ENCODE assay signal across 1 cellular context in the genomic region with DNA sequence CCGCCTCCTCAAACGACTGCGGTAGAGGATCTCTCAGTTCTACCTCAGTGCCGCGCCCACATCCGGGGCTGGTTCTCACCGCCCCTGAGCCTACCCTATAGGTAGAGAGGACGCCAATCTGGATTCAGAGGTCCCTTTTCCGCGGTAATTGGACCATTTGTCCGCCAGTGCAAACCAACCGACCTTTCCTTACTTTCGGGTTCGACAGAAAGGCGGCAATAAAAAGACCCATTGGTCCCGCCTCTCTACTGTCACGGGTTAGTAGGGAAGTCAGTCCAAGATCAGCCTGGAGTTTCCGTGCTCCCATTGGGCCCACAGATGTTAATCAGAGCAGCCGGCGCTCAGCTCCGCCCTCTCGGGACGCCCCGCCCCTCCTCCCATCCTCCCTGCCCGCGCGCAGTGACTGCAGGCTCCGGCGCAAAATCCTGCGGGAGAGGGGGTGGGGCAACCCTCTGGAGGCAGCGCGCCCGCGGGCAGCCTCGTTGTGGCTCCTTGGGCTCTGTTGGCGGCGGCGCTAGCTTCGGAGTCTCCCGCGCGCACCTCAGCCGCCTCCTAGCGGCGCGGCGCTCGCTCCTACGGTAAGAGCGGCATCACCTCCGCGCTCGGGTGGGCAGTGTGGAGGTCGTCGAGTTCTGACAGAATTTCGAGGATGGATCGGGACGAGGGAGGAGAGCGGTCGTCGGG.
TF ChIP-seq lines count a peak whose summit lies in the region.

PHTF2 (plus strand) TSS at position 380 of the 684 bp plus-strand sequence.
TMEM60 (minus strand) TSS at position 41 of the 684 bp plus-strand sequence. CDS start 4,061 bp downstream, outside the sequence.

TF ChIP-seq in K562, 482 proteins besides CTCF, POLR2A, EP300 and RAD21 (continued from another document and continues in another):
- TF ChIP-seq ARID3A (IDR thresholded peaks at IDR 0.05; ENCODE audit: borderline replicate concordance, low read depth, low read length) (peak; percentile 96), CGGBP1 (CRISPR knock-in tag; IDR thresholded peaks at IDR 0.05) (peak; percentile 14; the same call in 1 of the 2 replicates), NEUROD1 (IDR thresholded peaks at IDR 0.05; ENCODE audit: borderline replicate concordance, low read depth, low read length, partially characterized antibody) (peak; percentile 97), TCF3 (CRISPR knock-in tag; IDR thresholded peaks at IDR 0.05) (peak; percentile 50; the same call in 1 of the 2 replicates), PCBP1 (IDR thresholded peaks at IDR 0.05; ENCODE audit: low read depth, low read length, poor library complexity, severe bottlenecking) (peak; percentile 70), ZNF785 (CRISPR knock-in tag; IDR thresholded peaks at IDR 0.05) (0 out of 2 replicates have a peak, but pooled peaks have one; percentile 19), TAL1 (IDR thresholded peaks at IDR 0.05) (no peak), YY1 (IDR thresholded peaks at IDR 0.05; ENCODE audit: borderline replicate concordance in 1 of 3, control insufficient read depth in 1 of 3, extremely low read depth in 1 of 3, insufficient read depth in 3 of 3, insufficient read length in 1 of 3, insufficient replicate concordance in 2 of 3, low read depth in 1 of 3, low read length in 2 of 3) (peak in 2 of 3 experiments; percentile 65), FOS (IDR thresholded peaks at IDR 0.05; ENCODE audit: extremely low read depth, insufficient read length) (peak; percentile 95), ZNF707 (CRISPR knock-in tag; conservative IDR thresholded peaks at IDR 0.05) (no peak), ELF4 (CRISPR knock-in tag; IDR thresholded peaks at IDR 0.05) (no peak), ZNF280A (IDR thresholded peaks at IDR 0.05; ENCODE audit: low read depth, partially characterized antibody) (no peak), LCOR (CRISPR knock-in tag; IDR thresholded peaks at IDR 0.05) (peak; percentile 96), ZNF263 (CRISPR knock-in tag; IDR thresholded peaks at IDR 0.05; ENCODE audit: borderline replicate concordance) (peak; percentile 91), KAT7 (CRISPR knock-in tag; IDR thresholded peaks at IDR 0.05; ENCODE audit: borderline replicate concordance) (peak; percentile 92), CBX3 (IDR thresholded peaks at IDR 0.05; ENCODE audit: borderline replicate concordance in 1 of 2, low read length in 2 of 2) (peak in 1 of 2 experiments; percentile 13; a peak in 1 of 3 replicates), NR2C2 (CRISPR knock-in tag; IDR thresholded peaks at IDR 0.05) (no peak), NR2C2 (tag; IDR thresholded peaks at IDR 0.05) (peak; percentile 58; the same call in 1 of the 2 replicates), ZNF282 (CRISPR knock-in tag; IDR thresholded peaks at IDR 0.05) (no peak), ETV6 (IDR thresholded peaks at IDR 0.05; ENCODE audit: borderline replicate concordance in 1 of 2, low read depth in 2 of 2, low read length in 1 of 2) (no peak), ETV6 (CRISPR knock-in tag; IDR thresholded peaks at IDR 0.05; ENCODE audit: borderline replicate concordance) (no peak), UBTF (IDR thresholded peaks at IDR 0.05; ENCODE audit: borderline replicate concordance in 1 of 2, low read depth in 2 of 2, low read length in 2 of 2) (peak; percentile 95 to 96), KLF6 (CRISPR knock-in tag; IDR thresholded peaks at IDR 0.05; ENCODE audit: borderline replicate concordance) (peak; percentile 51; the same call in 1 of the 2 replicates), KDM4B (IDR thresholded peaks at IDR 0.05; ENCODE audit: borderline replicate concordance in 2 of 2, low read depth in 1 of 2) (peak in 1 of 2 experiments; percentile 63; a peak in 1 of 4 replicates), SLC30A9 (CRISPR knock-in tag; IDR thresholded peaks at IDR 0.05) (no peak), FIP1L1 (IDR thresholded peaks at IDR 0.05; ENCODE audit: low read depth, low read length, poor library complexity, severe bottlenecking) (peak; percentile 82), NKRF (IDR thresholded peaks at IDR 0.05; ENCODE audit: borderline replicate concordance) (0 out of 2 replicates have a peak, but pooled peaks have one; percentile 38), ZNF436 (CRISPR knock-in tag; IDR thresholded peaks at IDR 0.05) (no peak), POU5F1 (IDR thresholded peaks at IDR 0.05; ENCODE audit: borderline replicate concordance, low read depth, low read length, partially characterized antibody) (no peak), GABPA (tag; conservative IDR thresholded peaks at IDR 0.05; ENCODE audit: low read depth) (peak; percentile 96), ADNP (tag; IDR thresholded peaks at IDR 0.05) (no peak), SMARCA5 (IDR thresholded peaks at IDR 0.05) (no peak), SAP30 (IDR thresholded peaks at IDR 0.05; ENCODE audit: borderline replicate concordance, insufficient read depth, low read depth, low read length, poor library complexity, severe bottlenecking) (no peak), CREB1 (IDR thresholded peaks at IDR 0.05) (no peak), CREB1 (CRISPR knock-in tag; IDR thresholded peaks at IDR 0.05) (peak; percentile 53), PHF8 (IDR thresholded peaks at IDR 0.05; ENCODE audit: borderline replicate concordance, low read length) (peak; percentile 55; the same call in 1 of the 2 replicates), DMBX1 (CRISPR knock-in tag; IDR thresholded peaks at IDR 0.05; ENCODE audit: borderline replicate concordance) (no peak), GTF2F1 (IDR thresholded peaks at IDR 0.05; ENCODE audit: low read depth, low read length) (no peak), MTA1 (IDR thresholded peaks at IDR 0.05; ENCODE audit: borderline replicate concordance) (0 out of 2 replicates have a peak, but pooled peaks have one; percentile 23), CBFB (CRISPR knock-in tag; IDR thresholded peaks at IDR 0.05) (0 out of 2 replicates have a peak, but pooled peaks have one; percentile 72)
- TF ChIP-seq, protein P1, sequence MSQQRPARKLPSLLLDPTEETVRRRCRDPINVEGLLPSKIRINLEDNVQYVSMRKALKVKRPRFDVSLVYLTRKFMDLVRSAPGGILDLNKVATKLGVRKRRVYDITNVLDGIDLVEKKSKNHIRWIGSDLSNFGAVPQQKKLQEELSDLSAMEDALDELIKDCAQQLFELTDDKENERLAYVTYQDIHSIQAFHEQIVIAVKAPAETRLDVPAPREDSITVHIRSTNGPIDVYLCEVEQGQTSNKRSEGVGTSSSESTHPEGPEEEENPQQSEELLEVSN (IDR thresholded peaks at IDR 0.05; ENCODE audit: borderline replicate concordance in 1 of 2, extremely low read depth in 1 of 2, insufficient read depth in 1 of 2, insufficient read length in 1 of 2, low read depth in 1 of 2, low read length in 1 of 2, poor library complexity in 1 of 2, severe bottlenecking in 1 of 2): peak; percentile 80 to 86
- TF ChIP-seq, protein P2, sequence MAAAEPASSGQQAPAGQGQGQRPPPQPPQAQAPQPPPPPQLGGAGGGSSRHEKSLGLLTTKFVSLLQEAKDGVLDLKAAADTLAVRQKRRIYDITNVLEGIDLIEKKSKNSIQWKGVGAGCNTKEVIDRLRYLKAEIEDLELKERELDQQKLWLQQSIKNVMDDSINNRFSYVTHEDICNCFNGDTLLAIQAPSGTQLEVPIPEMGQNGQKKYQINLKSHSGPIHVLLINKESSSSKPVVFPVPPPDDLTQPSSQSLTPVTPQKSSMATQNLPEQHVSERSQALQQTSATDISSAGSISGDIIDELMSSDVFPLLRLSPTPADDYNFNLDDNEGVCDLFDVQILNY (CRISPR knock-in tag; IDR thresholded peaks at IDR 0.05): peak; percentile 75; the same call in 1 of the 2 replicates
- TF ChIP-seq, protein P3, sequence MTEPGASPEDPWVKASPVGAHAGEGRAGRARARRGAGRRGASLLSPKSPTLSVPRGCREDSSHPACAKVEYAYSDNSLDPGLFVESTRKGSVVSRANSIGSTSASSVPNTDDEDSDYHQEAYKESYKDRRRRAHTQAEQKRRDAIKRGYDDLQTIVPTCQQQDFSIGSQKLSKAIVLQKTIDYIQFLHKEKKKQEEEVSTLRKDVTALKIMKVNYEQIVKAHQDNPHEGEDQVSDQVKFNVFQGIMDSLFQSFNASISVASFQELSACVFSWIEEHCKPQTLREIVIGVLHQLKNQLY (CRISPR knock-in tag; conservative IDR thresholded peaks at IDR 0.05): 0 out of 4 replicates have a peak, but pooled peaks of 1 of the 2 experiments have one; percentile 73
- TF ChIP-seq, protein P4, sequence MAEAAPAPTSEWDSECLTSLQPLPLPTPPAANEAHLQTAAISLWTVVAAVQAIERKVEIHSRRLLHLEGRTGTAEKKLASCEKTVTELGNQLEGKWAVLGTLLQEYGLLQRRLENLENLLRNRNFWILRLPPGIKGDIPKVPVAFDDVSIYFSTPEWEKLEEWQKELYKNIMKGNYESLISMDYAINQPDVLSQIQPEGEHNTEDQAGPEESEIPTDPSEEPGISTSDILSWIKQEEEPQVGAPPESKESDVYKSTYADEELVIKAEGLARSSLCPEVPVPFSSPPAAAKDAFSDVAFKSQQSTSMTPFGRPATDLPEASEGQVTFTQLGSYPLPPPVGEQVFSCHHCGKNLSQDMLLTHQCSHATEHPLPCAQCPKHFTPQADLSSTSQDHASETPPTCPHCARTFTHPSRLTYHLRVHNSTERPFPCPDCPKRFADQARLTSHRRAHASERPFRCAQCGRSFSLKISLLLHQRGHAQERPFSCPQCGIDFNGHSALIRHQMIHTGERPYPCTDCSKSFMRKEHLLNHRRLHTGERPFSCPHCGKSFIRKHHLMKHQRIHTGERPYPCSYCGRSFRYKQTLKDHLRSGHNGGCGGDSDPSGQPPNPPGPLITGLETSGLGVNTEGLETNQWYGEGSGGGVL (CRISPR knock-in tag; IDR thresholded peaks at IDR 0.05): no peak
- TF ChIP-seq, protein P5, sequence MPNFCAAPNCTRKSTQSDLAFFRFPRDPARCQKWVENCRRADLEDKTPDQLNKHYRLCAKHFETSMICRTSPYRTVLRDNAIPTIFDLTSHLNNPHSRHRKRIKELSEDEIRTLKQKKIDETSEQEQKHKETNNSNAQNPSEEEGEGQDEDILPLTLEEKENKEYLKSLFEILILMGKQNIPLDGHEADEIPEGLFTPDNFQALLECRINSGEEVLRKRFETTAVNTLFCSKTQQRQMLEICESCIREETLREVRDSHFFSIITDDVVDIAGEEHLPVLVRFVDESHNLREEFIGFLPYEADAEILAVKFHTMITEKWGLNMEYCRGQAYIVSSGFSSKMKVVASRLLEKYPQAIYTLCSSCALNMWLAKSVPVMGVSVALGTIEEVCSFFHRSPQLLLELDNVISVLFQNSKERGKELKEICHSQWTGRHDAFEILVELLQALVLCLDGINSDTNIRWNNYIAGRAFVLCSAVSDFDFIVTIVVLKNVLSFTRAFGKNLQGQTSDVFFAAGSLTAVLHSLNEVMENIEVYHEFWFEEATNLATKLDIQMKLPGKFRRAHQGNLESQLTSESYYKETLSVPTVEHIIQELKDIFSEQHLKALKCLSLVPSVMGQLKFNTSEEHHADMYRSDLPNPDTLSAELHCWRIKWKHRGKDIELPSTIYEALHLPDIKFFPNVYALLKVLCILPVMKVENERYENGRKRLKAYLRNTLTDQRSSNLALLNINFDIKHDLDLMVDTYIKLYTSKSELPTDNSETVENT (CRISPR knock-in tag; IDR thresholded peaks at IDR 0.05): peak; percentile 89
